ENCODE assay signal across 23 cellular contexts in the genomic region with DNA sequence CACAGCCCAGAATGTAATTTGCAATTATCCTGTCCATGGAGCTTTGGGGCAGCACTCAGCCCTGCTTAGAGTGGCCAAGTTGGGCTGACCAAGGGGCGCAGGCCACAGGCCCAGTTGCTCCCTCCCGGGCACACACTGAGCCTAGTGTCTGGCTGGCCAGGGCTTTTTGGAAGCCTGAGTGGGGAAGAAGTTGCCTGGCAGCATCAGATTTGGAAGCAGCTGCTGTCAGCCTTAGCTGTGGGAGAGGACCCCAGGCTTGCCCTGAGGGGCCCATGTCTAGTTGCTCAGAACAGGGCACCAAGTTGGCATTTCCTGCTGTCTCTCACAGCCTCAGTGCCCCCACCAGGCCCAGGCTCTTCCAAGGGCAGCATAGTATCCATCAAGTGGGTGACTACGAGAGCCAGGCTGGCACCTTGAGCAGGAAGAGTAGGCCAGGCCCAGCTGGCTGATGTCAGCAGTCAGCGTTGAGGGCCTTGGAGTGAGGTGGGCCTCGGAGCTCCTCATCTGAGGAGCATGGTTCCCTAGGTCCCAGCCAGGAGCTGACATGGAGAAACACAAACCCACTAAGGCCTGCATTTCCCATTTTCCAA. TPM values are rescaled to one million over a fixed set of nuclear protein-coding genes. Genes with fewer than 3 reads are reported as not detected.
"Had no signal": no experiment of that assay in that cellular context is flagged by ENCODE, and none has a peak within 500 bp of the region (broad histone marks: within the 10 kb centered on the region; RNA-seq: fewer than 3 reads in every experiment).

No MANE protein-coding gene starts in this region.

- H3K9me3 Mint-ChIP-seq: memory B cell, T-cell had no signal

- H3K4me3 ChIP-seq: adrenal gland, left ventricle myocardium inferior, ovary, transverse colon had no signal

- ATAC-seq: sciatic nerve, SK-N-SH treated with all-trans-retinoic acid at 6 μM for 48 hours, T-cell had no signal

- H3K27me3 ChIP-seq: adrenal gland, ovary, transverse colon had no signal

- H3K4me1 ChIP-seq: adrenal gland, transverse colon had no signal

- H3K27ac Mint-ChIP-seq: memory B cell, T-cell had no signal

- H3K36me3 Mint-ChIP-seq: memory B cell, T-cell had no signal

- H3K27ac ChIP-seq: adrenal gland, left ventricle myocardium inferior, ovary, transverse colon had no signal

- H3K36me3 ChIP-seq: adrenal gland, left ventricle myocardium inferior, ovary, transverse colon had no signal

- DNase-seq: activated CD4-positive, alpha-beta T cell treated with anti-CD3 and anti-CD28 coated beads, Interleukin-2, amount 50 U/mL, for 1 hour; activated naive CD4-positive, alpha-beta T cell treated with anti-CD3 and anti-CD28 coated beads, Interleukin-2, amount 50 U/mL, for 16 hours; activated T-cell treated with anti-CD3 and anti-CD28 coated beads for 4 hours; cerebellar nuclear complex; cortex of kidney; effector CD4-positive, alpha-beta T cell; kidney; left ventricle myocardium inferior; ovary; SHP77; stimulated activated CD4-positive, alpha-beta T cell treated with anti-CD3 and anti-CD28 coated beads, Interleukin-4, amount 100 ng/mL, for 4 hours; stimulated activated naive CD4-positive, alpha-beta T cell treated with Interleukin-2 at 50 U/mL for 16 hours; T-cell; transverse colon had no signal

- H3K27me3 Mint-ChIP-seq: T-cell had no signal

- H3K9me3 ChIP-seq: adrenal gland, left ventricle myocardium inferior, ovary, transverse colon had no signal

RNA-seq across cellular contexts. Expression of a gene that starts 14.4 kb away (rescaled TPM):
- total RNA-seq: astrocyte, bronchial epithelial cell, frontal cortex, left ventricle myocardium inferior, mononuclear cell, pulmonary artery endothelial cell, sciatic nerve, transverse colon had no signal
